In the genomic region with DNA sequence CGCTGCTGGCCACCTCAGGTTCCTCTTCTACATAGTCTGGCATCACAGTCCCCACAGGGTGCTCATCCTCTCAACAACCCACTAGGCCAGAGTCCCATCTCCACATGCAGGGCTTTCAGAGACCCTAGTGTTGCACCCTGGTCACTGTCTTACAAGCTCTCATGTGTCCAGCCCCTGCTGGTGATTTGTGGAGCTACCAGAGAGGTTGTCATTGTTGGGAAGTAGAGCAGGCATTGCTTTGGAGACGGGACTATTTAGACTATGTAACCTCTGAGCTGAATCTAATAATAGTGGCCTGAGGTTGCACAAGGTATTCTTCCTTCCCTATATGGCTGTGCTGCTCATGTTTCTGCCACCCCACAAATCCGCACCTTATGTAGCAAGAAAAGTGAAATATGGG, we compare ENCODE assay signal across 20 cellular contexts.
DNase-seq lines count a peak whose midpoint lies in the region; ATAC-seq and TF ChIP-seq lines count a peak whose summit lies in the region.
"Had no signal": no experiment of that assay in that cellular context is flagged by ENCODE, and none has a peak within 500 bp of the region (broad histone marks: within the 10 kb centered on the region; RNA-seq: fewer than 3 reads in every experiment).

No MANE protein-coding gene starts in this region.

- no peak for TF ChIP-seq POLR2A in heart left ventricle (IDR thresholded peaks at IDR 0.05)
- no peak for TF ChIP-seq POLR2A in esophagus squamous epithelium (IDR thresholded peaks at IDR 0.05)

- H3K4me1 ChIP-seq in heart left ventricle (peaks cover 0 to 19% (median 0%) of the 10 kb centered on the region in 12 donors), upper lobe of right lung (no peaks in the 10 kb centered on the region), esophagus squamous epithelium (no peaks in the 10 kb centered on the region), PC-3 (ENCODE audit: insufficient read depth, low read length) (no peaks in the 10 kb centered on the region)
- H3K4me1 ChIP-seq: A549, BLaER1, gastrocnemius medialis, spleen had no signal

- peak in 6 of 12 donors; percentile 9 to 37 (median 22) for TF ChIP-seq CTCF in heart left ventricle (IDR thresholded peaks at IDR 0.05)
- TF ChIP-seq CTCF in upper lobe of right lung (IDR thresholded peaks at IDR 0.05) = no peak
- peak in 1 of 6 experiments; percentile 14 for TF ChIP-seq CTCF in esophagus squamous epithelium (IDR thresholded peaks at IDR 0.05)
- TF ChIP-seq CTCF in PC-3 (conservative IDR thresholded peaks at IDR 0.05; ENCODE audit: low read depth, low read length) = no peak

- no peaks in the 10 kb centered on the region for H3K9me2 ChIP-seq in PC-3 (replicated peaks; ENCODE audit: low read length)

- intact Hi-C loops in heart left ventricle (cut with DNase I) = loop anchor here in 8 of 10 donors (5.0 to 10.0 kb wide), 6 partner anchors 134 to 543 kb away; a partner anchor contains a TSS
- intact Hi-C loops in upper lobe of right lung (cut with DNase I) = no loop called here
- intact Hi-C loops in esophagus squamous epithelium (cut with DNase I) = no loop called here
- intact Hi-C loops in PC-3 (cut with micrococcal nuclease) = no loop called here

- H2AFZ ChIP-seq in PC-3 (ENCODE audit: low read length) = no peak overlapping the region

- no peaks in the 10 kb centered on the region for H3F3A ChIP-seq in PC-3 (ENCODE audit: low read length, unreplicated experiment)

- H3K79me2 ChIP-seq in PC-3 (ENCODE audit: low read length) = no peaks in the 10 kb centered on the region

- no peak overlapping the region for H3K4me2 ChIP-seq in PC-3 (ENCODE audit: low read length)
- H3K4me2 ChIP-seq: A549, BLaER1 had no signal

- WGBS in heart left ventricle, 4 donors = 55 to 67% (median 59%) methylated on average over 3 of the region's 3 CpGs
- 68 to 83% methylated on average over 2 to 3 of the region's 3 CpGs for WGBS in esophagus squamous epithelium, 2 donors

- peak overlapping the region in 5 of 12 donors; percentile 27 to 48 (median 31) for H3K27ac ChIP-seq in heart left ventricle
- no peak overlapping the region for H3K27ac ChIP-seq in upper lobe of right lung
- H3K27ac ChIP-seq in esophagus squamous epithelium = no peak overlapping the region
- H3K27ac ChIP-seq in PC-3 (ENCODE audit: low read length) = no peak overlapping the region
- H3K27ac ChIP-seq: A549, BLaER1, gastrocnemius medialis, RWPE1, spleen had no signal

- H3K4me3 ChIP-seq in heart left ventricle (no peak overlapping the region), upper lobe of right lung (no peak overlapping the region), esophagus squamous epithelium (no peak overlapping the region), PC-3 (ENCODE audit: low read length) (no peak overlapping the region)
- H3K4me3 ChIP-seq: A549, BLaER1, gastrocnemius medialis, spleen had no signal

- H3K9me3 ChIP-seq in heart left ventricle (no peaks in the 10 kb centered on the region), upper lobe of right lung (no peaks in the 10 kb centered on the region), esophagus squamous epithelium (no peaks in the 10 kb centered on the region), PC-3 (ENCODE audit: low read length) (no peaks in the 10 kb centered on the region)
- H3K9me3 ChIP-seq: A549, BLaER1, gastrocnemius medialis had no signal

- no TSS peak for BruUV-seq in PC-3 (replicated peaks; lab: Mats Ljungman, UMichigan)

- H3K36me3 ChIP-seq in heart left ventricle (no peaks in the 10 kb centered on the region), upper lobe of right lung (no peaks in the 10 kb centered on the region), esophagus squamous epithelium (no peaks in the 10 kb centered on the region), PC-3 (ENCODE audit: low read depth, low read length) (no peaks in the 10 kb centered on the region)
- H3K36me3 ChIP-seq: BLaER1, gastrocnemius medialis, spleen had no signal

- H3K9ac ChIP-seq in PC-3 (ENCODE audit: low read length) = no peak overlapping the region
- H3K9ac ChIP-seq: BLaER1 had no signal

- DNase-seq in NCI-H82 (lab: John Stamatoyannopoulos, UW) (peak; percentile 11), NCI-H82 treated with DMSO at 0.1 percent for 48 hours (lab: John Stamatoyannopoulos, UW; ENCODE audit: unreplicated experiment) (no peak), NOMO-1 treated with dmso at 0.1 percent for 144 hours (lab: John Stamatoyannopoulos, UW; ENCODE audit: unreplicated experiment) (peak; percentile 66), heart left ventricle (peak in 2 of 5 donors; percentile 37 to 40), upper lobe of right lung (no peak), HPDE6-E6E7 (ENCODE audit: extremely low spot score) (no peak), esophagus squamous epithelium (lab: John Stamatoyannopoulos, UW) (no peak), PC-3 (no peak)
- DNase-seq: activated CD4-positive, alpha-beta T cell treated with anti-CD3 and anti-CD28 coated beads, Interleukin-2, amount 50 U/mL, for 1 hour; activated gamma-delta T cell treated with Interleukin-2 at 50 U/mL for 16 hours; gastrocnemius medialis; GF-D8; Kasumi-1; NCI-H1417; spleen; T-helper 1 cell had no signal

- H3K27me3 ChIP-seq in heart left ventricle = no peaks in the 10 kb centered on the region
- H3K27me3 ChIP-seq in upper lobe of right lung = no peaks in the 10 kb centered on the region
- no peaks in the 10 kb centered on the region for H3K27me3 ChIP-seq in esophagus squamous epithelium
- 0 out of 2 replicates have a peak, but pooled peaks cover 6% of the 10 kb centered on the region for H3K27me3 ChIP-seq in PC-3 (ENCODE audit: low read length)
- H3K27me3 ChIP-seq: BLaER1, gastrocnemius medialis, spleen had no signal

- H4K20me1 ChIP-seq in PC-3 (ENCODE audit: low read length) = no peaks in the 10 kb centered on the region
- H4K20me1 ChIP-seq: BLaER1 had no signal

- ATAC-seq in heart left ventricle (peak; percentile 78 to 97 (median 93)), upper lobe of right lung (peak; percentile 83), PC-3 (no peak)
- ATAC-seq: A549, gastrocnemius medialis, left lobe of liver had no signal

- POLR2A ChIA-PET in PC-3 (lab: Charles Lee; ENCODE audit: unreplicated experiment) = no interaction called here

- CTCF ChIA-PET in PC-3 (lab: Charles Lee) = no interaction called here

Comparison
In these comparisons a context has a peak if more than half of its experiments do, and no peak if none do; other contexts are left out.
1. DNase-seq: peak in NCI-H82 (single experiment) and NOMO-1 treated with dmso at 0.1 percent for 144 hours (single experiment); none in NCI-H82 treated with DMSO at 0.1 percent for 48 hours (single experiment), upper lobe of right lung (single experiment), HPDE6-E6E7 (single experiment), esophagus squamous epithelium (single experiment) and PC-3 (single experiment).
2. intact Hi-C loops: an anchor here in heart left ventricle (5.0 to 10.0 kb wide); none called in upper lobe of right lung, esophagus squamous epithelium and PC-3.